ENCODE assay signal across 3 cellular contexts in genomic region chr13:27959976-27960361, GRCh38.
TF ChIP-seq lines count a peak whose summit lies in the region.

No MANE protein-coding gene starts in this region.

TF ChIP-seq in SK-N-SH, 30 proteins besides CTCF, POLR2A, EP300 and RAD21 (continued from another document):
- TF ChIP-seq REST (IDR thresholded peaks at IDR 0.05; ENCODE audit: low read depth, low read length) (no peak), TAF1 (IDR thresholded peaks at IDR 0.05; ENCODE audit: borderline replicate concordance, low read depth, low read length) (no peak), ZBTB33 (IDR thresholded peaks at IDR 0.05; ENCODE audit: borderline replicate concordance, low read depth) (no peak), GATA2 (CRISPR knock-in tag; IDR thresholded peaks at IDR 0.05) (no peak)

TF ChIP-seq in SK-N-SH treated with all-trans-retinoic acid at 6 μM for 48 hours, 23 proteins besides CTCF, POLR2A, EP300 and RAD21 (continued from another document):
- TF ChIP-seq CREB5 (CRISPR knock-in tag; IDR thresholded peaks at IDR 0.05; ENCODE audit: low read depth) (no peak), ZNF8 (CRISPR knock-in tag; IDR thresholded peaks at IDR 0.05) (no peak), GLIS3 (CRISPR knock-in tag; IDR thresholded peaks at IDR 0.05) (no peak), BACH2 (CRISPR knock-in tag; IDR thresholded peaks at IDR 0.05; ENCODE audit: borderline replicate concordance) (no peak), TSHZ2 (CRISPR knock-in tag; IDR thresholded peaks at IDR 0.05) (no peak), CSDC2 (CRISPR knock-in tag; IDR thresholded peaks at IDR 0.05) (no peak), ZC3H10 (CRISPR knock-in tag; IDR thresholded peaks at IDR 0.05) (no peak), ZNF565 (CRISPR knock-in tag; conservative IDR thresholded peaks at IDR 0.05; ENCODE audit: low read depth) (no peak), SNAI2 (CRISPR knock-in tag; IDR thresholded peaks at IDR 0.05) (no peak), TCF4 (CRISPR knock-in tag; IDR thresholded peaks at IDR 0.05; ENCODE audit: borderline replicate concordance) (no peak), ZNF70 (CRISPR knock-in tag; IDR thresholded peaks at IDR 0.05) (no peak), ZFP30 (CRISPR knock-in tag; IDR thresholded peaks at IDR 0.05) (no peak)

TF ChIP-seq in WTC11, 78 proteins besides CTCF, POLR2A, EP300 and RAD21 (continued from another document):
- TF ChIP-seq AR (CRISPR knock-in tag; IDR thresholded peaks at IDR 0.05) = no peak
- no peak for TF ChIP-seq ZNF219 (CRISPR knock-in tag; IDR thresholded peaks at IDR 0.05; ENCODE audit: borderline replicate concordance)
- no peak for TF ChIP-seq FOXP1 (CRISPR knock-in tag; IDR thresholded peaks at IDR 0.05; ENCODE audit: borderline replicate concordance)
- TF ChIP-seq E2F4 (CRISPR knock-in tag; IDR thresholded peaks at IDR 0.05; ENCODE audit: borderline replicate concordance, low read depth) = no peak
- TF ChIP-seq NR2C2 (CRISPR knock-in tag; IDR thresholded peaks at IDR 0.05) = no peak
- no peak for TF ChIP-seq ATF1 (CRISPR knock-in tag; IDR thresholded peaks at IDR 0.05)
- no peak for TF ChIP-seq NR1H2 (CRISPR knock-in tag; IDR thresholded peaks at IDR 0.05)
